5 cellular contexts compared by ENCODE assay signal in the genomic region with DNA sequence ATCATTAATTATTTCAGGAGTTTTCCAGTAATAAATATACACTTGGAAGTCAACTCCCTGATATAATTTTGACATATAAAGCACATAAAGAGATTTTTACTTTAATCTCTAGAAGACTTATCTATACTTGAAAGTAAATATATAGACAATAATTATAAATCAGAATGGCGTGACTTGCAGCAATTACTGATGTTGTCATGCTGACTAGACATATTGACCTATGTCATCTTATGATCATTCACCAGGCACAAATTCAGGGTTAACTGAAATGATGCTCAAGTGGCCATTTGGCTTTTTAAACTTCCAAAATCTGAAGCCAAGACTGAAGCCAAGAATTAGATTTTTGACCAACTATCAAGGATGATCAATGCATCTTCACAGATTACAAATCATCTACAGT.
"Had no signal": no experiment of that assay in that cellular context is flagged by ENCODE, and none has a peak within 500 bp of the region (broad histone marks: within the 10 kb centered on the region; RNA-seq: fewer than 3 reads in every experiment).

No MANE protein-coding gene starts in this region.

- H3K4me1 ChIP-seq: HAP-1 had no signal

- DNase-seq: Kasumi-1, KG1 had no signal

- H3K27ac ChIP-seq: HL-60 had no signal

- H2AFZ ChIP-seq: GM23338 had no signal

- H3K36me3 ChIP-seq: HAP-1 had no signal

- H3K4me3 ChIP-seq: GM23338, HAP-1 had no signal

- H3K4me2 ChIP-seq: GM23338 had no signal

- H3K9me3 ChIP-seq: HAP-1 had no signal
